Comparison of ENCODE assay signal across 8 cellular contexts in the genomic region with DNA sequence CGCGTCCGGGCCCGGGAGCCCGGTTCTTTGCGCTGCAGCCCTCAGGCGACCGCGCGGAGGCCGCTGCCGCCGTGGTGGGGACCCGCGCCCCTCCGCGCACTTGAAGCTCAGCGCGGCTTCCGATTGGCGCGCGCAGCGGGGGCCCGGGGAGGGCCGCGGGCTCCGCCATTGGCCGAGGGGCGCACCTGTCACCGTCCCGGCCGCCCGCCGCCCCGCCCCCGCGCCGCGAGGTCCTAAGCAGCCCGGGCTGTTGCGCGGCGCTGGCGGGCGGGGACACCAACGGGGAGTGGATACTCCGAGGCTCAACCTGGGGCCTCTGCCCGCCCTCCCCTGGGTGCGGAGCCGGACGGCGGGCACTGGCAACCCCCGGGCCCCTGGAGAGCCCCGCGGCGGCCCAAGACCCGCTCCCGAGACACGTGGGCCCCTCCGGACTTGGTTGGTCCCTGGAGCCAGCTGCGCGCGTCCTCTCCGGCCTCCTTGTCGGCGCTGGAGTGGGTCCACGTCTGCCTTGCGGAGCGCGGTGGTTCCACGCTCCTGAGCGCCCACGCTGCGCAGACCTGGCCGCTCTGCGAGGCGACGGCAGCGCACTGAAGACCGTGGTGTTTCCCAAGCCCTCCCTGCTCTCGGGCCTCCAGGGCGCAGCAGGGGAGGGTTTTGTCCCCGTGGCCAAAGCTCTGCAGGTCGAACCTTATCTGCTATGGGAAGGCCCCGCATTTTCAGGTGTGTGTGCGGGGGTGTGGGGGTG. TPM values are rescaled to one million over a fixed set of nuclear protein-coding genes. Genes with fewer than 3 reads are reported as not detected.
A peak's percentile ranks its signal among the peaks of the same experiment; 100 is the strongest.
DNase-seq lines count a peak whose midpoint lies in the region; ATAC-seq and TF ChIP-seq lines count a peak whose summit lies in the region.

A gene (minus strand): TSS at position 76 of the 745 bp plus-strand sequence. CDS start 313 bp downstream, outside the sequence.

- TF ChIP-seq CTCF in upper lobe of left lung (IDR thresholded peaks at IDR 0.05), result no peak

- peak; percentile 74 for ATAC-seq in HG02623 (IDR thresholded peaks at IDR 0.05; ENCODE audit: unreplicated experiment)
- ATAC-seq in upper lobe of left lung (ENCODE audit: low FRiP score in 2 of 2), result peak; percentile 79 to 84

- H3K4me1 ChIP-seq in upper lobe of left lung, result peaks cover 14 to 32% (median 27%) of the 10 kb centered on the region in 4 donors

- peak in 1 of 4 donors; percentile 42 for TF ChIP-seq POLR2A in upper lobe of left lung (IDR thresholded peaks at IDR 0.05)

- H3K27ac ChIP-seq in upper lobe of left lung, result no peak within 1 kb of the TSS

- peak within 1 kb of the TSS; percentile 31 for H3K4me3 Mint-ChIP-seq in T-helper 1 cell treated with Interleukin-12 subunit alpha and Interleukin-12 subunit beta and Interleukin-4 antibody, amounts not matched to agents 30 μg/mL and 1 μg/mL, for 36 hours

- H3K27me3 Mint-ChIP-seq in T-helper 1 cell treated with Interleukin-12 subunit alpha and Interleukin-12 subunit beta and Interleukin-4 antibody, amounts not matched to agents 30 μg/mL and 1 μg/mL, for 36 hours (ENCODE audit: low read depth), result peaks cover 83% of the 10 kb centered on the region

- H3K9me3 Mint-ChIP-seq in T-helper 1 cell treated with Interleukin-12 subunit alpha and Interleukin-12 subunit beta and Interleukin-4 antibody, amounts not matched to agents 30 μg/mL and 1 μg/mL, for 36 hours, result no peaks in the 10 kb centered on the region

- H3K27me3 ChIP-seq in upper lobe of left lung, result peaks cover 0 to 76% (median 44%) of the 10 kb centered on the region in 4 donors

- peak within 1 kb of the TSS; percentile 25 to 71 (median 58) for H3K4me3 ChIP-seq in upper lobe of left lung

- H3K4me1 Mint-ChIP-seq in T-helper 1 cell treated with Interleukin-12 subunit alpha and Interleukin-12 subunit beta and Interleukin-4 antibody, amounts not matched to agents 30 μg/mL and 1 μg/mL, for 36 hours (ENCODE audit: low read depth), result peaks cover 6% of the 10 kb centered on the region

- H3K36me3 Mint-ChIP-seq in T-helper 1 cell treated with Interleukin-12 subunit alpha and Interleukin-12 subunit beta and Interleukin-4 antibody, amounts not matched to agents 30 μg/mL and 1 μg/mL, for 36 hours (ENCODE audit: low read depth), result no peaks in the 10 kb centered on the region

- TF ChIP-seq EP300 in upper lobe of left lung (IDR thresholded peaks at IDR 0.05), result no peak

- no peak within 1 kb of the TSS for H3K27ac Mint-ChIP-seq in T-helper 1 cell treated with Interleukin-12 subunit alpha and Interleukin-12 subunit beta and Interleukin-4 antibody, amounts not matched to agents 30 μg/mL and 1 μg/mL, for 36 hours

- DNase-seq in NCI-H2227 (lab: John Stamatoyannopoulos, UW; ENCODE audit: unreplicated experiment), result peak; percentile 87
- no peak for DNase-seq in NCI-H2227 treated with DMSO at 0.1 percent for 48 hours (lab: John Stamatoyannopoulos, UW)
- DNase-seq in NCI-H1092 treated with DMSO at 0.1 percent for 48 hours (lab: John Stamatoyannopoulos, UW), result peak; percentile 93
- peak; percentile 41 for DNase-seq in dermis blood vessel endothelial cell
- DNase-seq in midbrain (lab: John Stamatoyannopoulos, UW), result peak; percentile 7
- peak; percentile 70 to 96 for DNase-seq in upper lobe of left lung

- H3K36me3 ChIP-seq in upper lobe of left lung, result no peaks in the 10 kb centered on the region

- WGBS in upper lobe of left lung, 2 donors, result 2% methylated on average over 9 of the region's 87 CpGs; no CpG with 5 or more reads in 1 of the 2 donors

- no peaks in the 10 kb centered on the region for H3K9me3 ChIP-seq in upper lobe of left lung

RNA-seq across cellular contexts. Expression of the gene that starts here (rescaled TPM):
- total RNA-seq in dermis blood vessel endothelial cell (not detected in 2 replicates), upper lobe of left lung (1 to 10 TPM in 1 of 6 donors, under 1 TPM in 2, not detected in 3; 0.46 to 1.5 (median 0.98) TPM)

Comparison
In these comparisons a context has a peak if more than half of its experiments do, and no peak if none do; other contexts are left out.
1. Peak in DNase-seq in dermis blood vessel endothelial cell; RNA of the gene not detected or under 1 TPM.